In genomic region chr15:101535170-101535902, GRCh38 we compare ENCODE assay signal across 19 cellular contexts.
"Had no signal": no experiment of that assay in that cellular context is flagged by ENCODE, and none has a peak within 500 bp of the region (broad histone marks: within the 10 kb centered on the region; RNA-seq: fewer than 3 reads in every experiment).

No MANE protein-coding gene starts in this region.

- H3K4me1 ChIP-seq: adrenal gland, suprapubic skin had no signal

- H3K27ac Mint-ChIP-seq: activated naive CD4-positive, alpha-beta T cell treated with anti-CD3 and anti-CD28 coated beads, Interleukin-2, amount 50 U/mL, for 24 hours; stimulated activated naive CD8-positive, alpha-beta T cell treated with anti-CD3 and anti-CD28 coated beads, Interleukin-15, Interleukin-2, amounts not matched to agents 100 ng/mL and 50 ng/mL, for 24 hours had no signal

- DNase-seq: activated CD4-positive, alpha-beta T cell treated with anti-CD3 and anti-CD28 coated beads for 1 hour; activated CD4-positive, alpha-beta T cell treated with anti-CD3 and anti-CD28 coated beads, Interleukin-2, amount 50 U/mL, for 4 hours; activated effector memory CD4-positive, alpha-beta T cell treated with anti-CD3 and anti-CD28 coated beads, Interleukin-2, amount 50 U/mL, for 16 hours; activated T-cell treated with anti-CD3 and anti-CD28 coated beads, Interleukin-2, amount 50 U/mL, for 4 hours; effector CD4-positive, alpha-beta T cell; foreskin fibroblast; glutamatergic neuron; hypothalamus; small intestine; stimulated activated CD4-positive, alpha-beta T cell treated with anti-CD3 and anti-CD28 coated beads, Interleukin-4, amount 100 ng/mL, for 4 hours; stimulated activated CD8-positive, alpha-beta memory T cell treated with anti-CD3 and anti-CD28 coated beads, Interleukin-4, amount 100 ng/mL, for 48 hours; trophoblast cell had no signal

- FAIRE-seq: endothelial cell of umbilical vein, small intestine had no signal

- H3K9me3 Mint-ChIP-seq: activated naive CD4-positive, alpha-beta T cell treated with anti-CD3 and anti-CD28 coated beads, Interleukin-2, amount 50 U/mL, for 24 hours had no signal

- H3K9me3 ChIP-seq: adrenal gland, suprapubic skin had no signal

- H3K4me1 Mint-ChIP-seq: activated naive CD4-positive, alpha-beta T cell treated with anti-CD3 and anti-CD28 coated beads, Interleukin-2, amount 50 U/mL, for 24 hours had no signal

- H3K27me3 Mint-ChIP-seq: activated naive CD4-positive, alpha-beta T cell treated with anti-CD3 and anti-CD28 coated beads, Interleukin-2, amount 50 U/mL, for 24 hours had no signal

- ATAC-seq: activated T-cell treated with anti-CD3 and anti-CD28 coated beads, Interleukin-2, amount 50 U/mL, for 4 hours had no signal

- H3K27ac ChIP-seq: adrenal gland, cardiac muscle cell, suprapubic skin, VCaP had no signal

- H3K36me3 Mint-ChIP-seq: activated naive CD4-positive, alpha-beta T cell treated with anti-CD3 and anti-CD28 coated beads, Interleukin-2, amount 50 U/mL, for 24 hours had no signal

- H3K4me3 Mint-ChIP-seq: activated naive CD4-positive, alpha-beta T cell treated with anti-CD3 and anti-CD28 coated beads, Interleukin-2, amount 50 U/mL, for 24 hours; activated T-cell treated with anti-CD3 and anti-CD28 coated beads, Interleukin-2, amount 50 U/mL, for 4 hours; stimulated activated naive CD8-positive, alpha-beta T cell treated with anti-CD3 and anti-CD28 coated beads, Interleukin-15, Interleukin-2, amounts not matched to agents 100 ng/mL and 50 ng/mL, for 24 hours had no signal

- H3K4me3 ChIP-seq: adrenal gland, cardiac muscle cell, suprapubic skin had no signal

- H3K27me3 ChIP-seq: adrenal gland, cardiac muscle cell had no signal

- H3K36me3 ChIP-seq: adrenal gland, cardiac muscle cell, suprapubic skin had no signal
